ENCODE assay signal across 8 cellular contexts in the genomic region with DNA sequence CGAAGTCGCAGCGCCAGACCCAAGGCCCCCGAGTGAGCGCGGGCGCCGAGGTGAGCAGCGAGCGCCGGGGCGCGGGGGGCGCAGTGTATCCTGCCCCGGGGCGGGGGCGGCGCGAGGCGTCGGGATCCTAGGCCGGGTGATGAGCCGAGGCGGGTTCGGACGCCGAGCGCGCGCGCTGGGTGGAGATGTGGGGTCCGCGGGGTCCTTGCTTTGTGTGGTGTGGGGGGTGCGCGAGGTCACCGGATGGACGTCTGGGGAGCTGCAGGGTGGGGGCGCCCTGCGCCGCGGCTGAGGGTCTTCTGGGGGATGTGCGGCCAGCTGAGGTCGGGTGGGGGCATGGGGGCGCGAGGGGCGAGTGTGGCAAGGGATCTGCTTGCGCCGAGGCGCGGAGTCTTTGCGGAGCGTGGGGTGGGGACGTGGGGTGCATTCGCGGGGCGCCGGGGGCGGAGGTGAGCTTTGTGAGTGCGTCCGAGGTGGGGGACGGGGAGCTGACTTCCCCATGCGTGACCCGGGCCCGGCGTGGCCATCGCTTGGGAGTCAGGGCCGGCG. TPM values are rescaled to one million over a fixed set of nuclear protein-coding genes. Genes with fewer than 3 reads are reported as not detected.
DNase-seq lines count a peak whose midpoint lies in the region; ATAC-seq and TF ChIP-seq lines count a peak whose summit lies in the region.

No MANE protein-coding gene starts in this region.

- H3K9me3 ChIP-seq in iPS-18c (ENCODE audit: control insufficient read depth, insufficient read depth, low read length): peaks cover 6% of the 10 kb centered on the region

- TF ChIP-seq CTCF in astrocyte of the cerebellum (IDR thresholded peaks at IDR 0.05; ENCODE audit: low read depth, low read length, missing control alignments): no peak
- no peak for TF ChIP-seq CTCF in GM13976 (IDR thresholded peaks at IDR 0.05; ENCODE audit: borderline replicate concordance, control extremely low read depth, extremely low read depth, insufficient read depth, missing control alignments)

- peak; percentile 6 for ATAC-seq in GM21786 (IDR thresholded peaks at IDR 0.05; ENCODE audit: unreplicated experiment)

- DNase-seq in EL (peak; percentile 39), astrocyte of the cerebellum (ENCODE audit: low read depth) (no peak), cortex of kidney (lab: John Stamatoyannopoulos, UW) (no peak), GM13976 (ENCODE audit: low spot score) (no peak)
- peak; percentile 45 to 53 for DNase-seq in stimulated activated CD4-positive, alpha-beta T cell treated with anti-CD3 and anti-CD28 coated beads, Interleukin-2, amount 100 ng/mL, for 24 hours

- H3K4me3 ChIP-seq in astrocyte of the cerebellum (ENCODE audit: low read depth, low read length) (peak overlapping the region; percentile 70), iPS-18c (ENCODE audit: insufficient read depth, low read depth, low read length) (peak overlapping the region; percentile 54)

- in situ Hi-C loops in astrocyte of the cerebellum (cut with HindIII; ENCODE audit: low sequenced_read_pairs) (no loop called here), GM13976 (cut with MboI; ENCODE audit: low sequenced_read_pairs, unreplicated experiment) (loop anchor here (10.0 kb wide), 1 partner anchor 353 kb away; a partner anchor contains a TSS)

TF ChIP-seq in PFSK-1, 5 proteins besides CTCF, POLR2A, EP300 and RAD21:
- TF ChIP-seq POLR2AphosphoS5 (IDR thresholded peaks at IDR 0.05; ENCODE audit: low read depth, low read length) (no peak), FOXP2 (optimal IDR thresholded peaks at IDR 0.05; ENCODE audit: borderline replicate concordance, extremely low read depth, extremely low read length, insufficient read depth) (peak; percentile 7)

RNA-seq across cellular contexts. Expression of a gene that starts 0.6 kb away (rescaled TPM):
- polyA plus RNA-seq in PFSK-1 (2012; ENCODE audit: insufficient read length, low read depth): 52.1 TPM

Comparison
In these comparisons a context has a peak if more than half of its experiments do, and no peak if none do; other contexts are left out.
1. DNase-seq: peak in EL (single experiment) and stimulated activated CD4-positive, alpha-beta T cell treated with anti-CD3 and anti-CD28 coated beads, Interleukin-2, amount 100 ng/mL, for 24 hours (2 of 2); none in astrocyte of the cerebellum (single experiment), cortex of kidney (single experiment) and GM13976 (single experiment).